23 cellular contexts compared by ENCODE assay signal in the genomic region with DNA sequence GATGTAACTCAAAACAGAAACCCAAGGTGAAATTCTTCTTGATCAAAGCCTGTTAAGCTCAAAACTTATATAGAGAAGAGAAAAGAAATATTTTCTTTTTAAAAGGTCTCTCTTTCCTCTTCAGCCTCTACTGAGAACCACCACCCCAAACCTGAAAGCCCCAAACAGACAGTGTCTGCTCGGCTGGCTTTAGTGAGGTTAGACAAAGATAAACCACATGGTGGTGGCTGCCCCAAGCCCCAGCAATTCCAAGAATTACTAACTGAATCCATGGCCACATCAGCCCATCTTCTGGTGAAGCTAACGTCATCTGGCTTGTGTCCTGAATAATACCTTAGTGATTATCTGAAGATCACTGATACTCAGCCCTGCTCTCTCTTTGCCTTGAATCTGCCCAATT.
DNase-seq lines count a peak whose midpoint lies in the region; ATAC-seq and TF ChIP-seq lines count a peak whose summit lies in the region.
"Had no signal": no experiment of that assay in that cellular context is flagged by ENCODE, and none has a peak within 500 bp of the region (broad histone marks: within the 10 kb centered on the region; RNA-seq: fewer than 3 reads in every experiment).

No MANE protein-coding gene starts in this region.

- H3K9me3 ChIP-seq in Peyer's patch, result no peaks in the 10 kb centered on the region
- H3K9me3 ChIP-seq: A549 had no signal

- CTCF ChIA-PET in activated CD8-positive, alpha-beta memory T cell treated with anti-CD3 and anti-CD28 coated beads, Interleukin-2, amount 10 ng/mL, durations not matched to agents 7 days and 5 days (lab: Charles Lee), result interaction anchor here (1.2 to 3.5 kb wide), 2 partner anchors 8 to 310 kb away, joined by 3 to 14 read pairs; no protein-coding TSS in a partner anchor

- no peak overlapping the region for H3K4me3 ChIP-seq in Peyer's patch
- H3K4me3 ChIP-seq: A549, PC-9 had no signal

- ATAC-seq in activated CD8-positive, alpha-beta memory T cell treated with anti-CD3 and anti-CD28 coated beads, Interleukin-2, amount 10 ng/mL, durations not matched to agents 7 days and 5 days, result peak; percentile 55
- peak; percentile 60 for ATAC-seq in activated T-helper 17 cell treated with anti-CD3 and anti-CD28 coated beads, Interleukin-2, amount 50 U/mL, for 72 hours (replicated peaks)
- ATAC-seq in natural killer cell, result peak in 1 of 3 donors; percentile 59
- ATAC-seq: A549 had no signal

- no peaks in the 10 kb centered on the region for H3K4me1 ChIP-seq in Peyer's patch
- H3K4me1 ChIP-seq: A549 had no signal

- peaks cover 63% of the 10 kb centered on the region for H3K36me3 Mint-ChIP-seq in activated CD8-positive, alpha-beta memory T cell treated with anti-CD3 and anti-CD28 coated beads, Interleukin-2, amount 10 ng/mL, durations not matched to agents 7 days and 5 days
- peaks cover 79% of the 10 kb centered on the region for H3K36me3 Mint-ChIP-seq in activated T-helper 17 cell treated with anti-CD3 and anti-CD28 coated beads, Interleukin-2, amount 50 U/mL, for 72 hours (ENCODE audit: low read depth)
- H3K36me3 Mint-ChIP-seq in natural killer cell (peaks cover 7% of the 10 kb centered on the region), type B pancreatic cell (peaks cover 3% of the 10 kb centered on the region)

- H3K36me3 ChIP-seq in Peyer's patch, result peaks cover 0 to 9% (median 0%) of the 10 kb centered on the region in 3 donors

- no peak for TF ChIP-seq POLR2A in Peyer's patch (IDR thresholded peaks at IDR 0.05)

- peak; percentile 52 for DNase-seq in activated CD8-positive, alpha-beta memory T cell treated with anti-CD3 and anti-CD28 coated beads, Interleukin-2, amount 10 ng/mL, durations not matched to agents 7 days and 5 days
- DNase-seq in activated CD8-positive, alpha-beta memory T cell treated with anti-CD3 and anti-CD28 coated beads for 24 hours, result no peak
- DNase-seq in OCI-M1 (lab: John Stamatoyannopoulos, UW) (peak; percentile 83), natural killer cell (no peak), DMS114 treated with DMSO at 0.1 percent for 48 hours (lab: John Stamatoyannopoulos, UW; ENCODE audit: unreplicated experiment) (no peak), Peyer's patch (no peak), type B pancreatic cell (ENCODE audit: extremely low spot score, unreplicated experiment) (no peak)
- DNase-seq: DMS53, EL, GF-D8, GOT3, HCEC 1CT, Kasumi-1, NCI-H446 treated with DMSO at 0.1 percent for 48 hours, NCI-H526 treated with DMSO at 0.1 percent for 48 hours, PC-9, SHP77 treated with DMSO at 0.1 percent for 48 hours had no signal

- H3K27ac ChIP-seq in Peyer's patch, result no peak overlapping the region
- H3K27ac ChIP-seq: A549, PC-9, RWPE1 had no signal

- peak overlapping the region; percentile 31 for H3K27ac Mint-ChIP-seq in activated CD8-positive, alpha-beta memory T cell treated with anti-CD3 and anti-CD28 coated beads, Interleukin-2, amount 10 ng/mL, durations not matched to agents 7 days and 5 days
- H3K27ac Mint-ChIP-seq in activated T-helper 17 cell treated with anti-CD3 and anti-CD28 coated beads, Interleukin-2, amount 50 U/mL, for 72 hours, result peak overlapping the region; percentile 3
- H3K27ac Mint-ChIP-seq in natural killer cell, result peak overlapping the region; percentile 47 to 58
- H3K27ac Mint-ChIP-seq in type B pancreatic cell, result no peak overlapping the region
- H3K27ac Mint-ChIP-seq: B cell, IgD-negative memory B cell had no signal

- no peaks in the 10 kb centered on the region for H3K27me3 ChIP-seq in Peyer's patch

- no peaks in the 10 kb centered on the region for H3K27me3 Mint-ChIP-seq in activated CD8-positive, alpha-beta memory T cell treated with anti-CD3 and anti-CD28 coated beads, Interleukin-2, amount 10 ng/mL, durations not matched to agents 7 days and 5 days
- H3K27me3 Mint-ChIP-seq in activated T-helper 17 cell treated with anti-CD3 and anti-CD28 coated beads, Interleukin-2, amount 50 U/mL, for 72 hours, result no peaks in the 10 kb centered on the region
- H3K27me3 Mint-ChIP-seq in natural killer cell (ENCODE audit: low read depth in 2 of 2) (no peaks in the 10 kb centered on the region), type B pancreatic cell (no peaks in the 10 kb centered on the region)
- H3K27me3 Mint-ChIP-seq: B cell, IgD-negative memory B cell had no signal

- intact Hi-C loops in natural killer cell (cut with micrococcal nuclease), result no loop called here

- no peak for TF ChIP-seq CTCF in natural killer cell (IDR thresholded peaks at IDR 0.05)
- TF ChIP-seq CTCF in Peyer's patch (IDR thresholded peaks at IDR 0.05), result no peak
- TF ChIP-seq CTCF in type B pancreatic cell (conservative IDR thresholded peaks at IDR 0.05), result no peak

- no peak overlapping the region for H3K4me3 Mint-ChIP-seq in activated CD8-positive, alpha-beta memory T cell treated with anti-CD3 and anti-CD28 coated beads, Interleukin-2, amount 10 ng/mL, durations not matched to agents 7 days and 5 days
- H3K4me3 Mint-ChIP-seq in activated T-helper 17 cell treated with anti-CD3 and anti-CD28 coated beads, Interleukin-2, amount 50 U/mL, for 72 hours, result no peak overlapping the region
- H3K4me3 Mint-ChIP-seq in natural killer cell, result peak overlapping the region; percentile 7
- no peak overlapping the region for H3K4me3 Mint-ChIP-seq in type B pancreatic cell
- H3K4me3 Mint-ChIP-seq: B cell, CD14-positive monocyte, IgD-negative memory B cell had no signal

- peaks cover 44% of the 10 kb centered on the region for H3K4me1 Mint-ChIP-seq in activated CD8-positive, alpha-beta memory T cell treated with anti-CD3 and anti-CD28 coated beads, Interleukin-2, amount 10 ng/mL, durations not matched to agents 7 days and 5 days
- peaks cover 11% of the 10 kb centered on the region for H3K4me1 Mint-ChIP-seq in activated T-helper 17 cell treated with anti-CD3 and anti-CD28 coated beads, Interleukin-2, amount 50 U/mL, for 72 hours
- H3K4me1 Mint-ChIP-seq in natural killer cell, result peaks cover 49 to 51% of the 10 kb centered on the region in 2 donors
- H3K4me1 Mint-ChIP-seq in type B pancreatic cell (ENCODE audit: unreplicated experiment), result peaks cover 7% of the 10 kb centered on the region
- H3K4me1 Mint-ChIP-seq: B cell, CD14-positive monocyte had no signal

- peaks cover 6% of the 10 kb centered on the region for H3K9me3 Mint-ChIP-seq in activated CD8-positive, alpha-beta memory T cell treated with anti-CD3 and anti-CD28 coated beads, Interleukin-2, amount 10 ng/mL, durations not matched to agents 7 days and 5 days (ENCODE audit: low read depth)
- no peaks in the 10 kb centered on the region for H3K9me3 Mint-ChIP-seq in activated T-helper 17 cell treated with anti-CD3 and anti-CD28 coated beads, Interleukin-2, amount 50 U/mL, for 72 hours
- H3K9me3 Mint-ChIP-seq in natural killer cell, result peaks cover 0 to 4% of the 10 kb centered on the region in 2 donors
- H3K9me3 Mint-ChIP-seq in type B pancreatic cell, result no peaks in the 10 kb centered on the region
- H3K9me3 Mint-ChIP-seq: IgD-negative memory B cell had no signal

Comparison
In these comparisons a context has a peak if more than half of its experiments do, and no peak if none do; other contexts are left out.
1. DNase-seq: peak in activated CD8-positive, alpha-beta memory T cell treated with anti-CD3 and anti-CD28 coated beads, Interleukin-2, amount 10 ng/mL, durations not matched to agents 7 days and 5 days (single experiment) and OCI-M1 (single experiment); none in activated CD8-positive, alpha-beta memory T cell treated with anti-CD3 and anti-CD28 coated beads for 24 hours (single experiment), natural killer cell (single experiment), DMS114 treated with DMSO at 0.1 percent for 48 hours (single experiment), Peyer's patch (0 of 3) and type B pancreatic cell (single experiment).